Comparison of ENCODE assay signal across 21 cellular contexts in genomic region chr10:71204746-71205145, GRCh38. TPM values are rescaled to one million over a fixed set of nuclear protein-coding genes. Genes with fewer than 3 reads are reported as not detected.
"Had no signal": no experiment of that assay in that cellular context is flagged by ENCODE, and none has a peak within 500 bp of the region (broad histone marks: within the 10 kb centered on the region; RNA-seq: fewer than 3 reads in every experiment).

No MANE protein-coding gene starts in this region.

- H3K4me3 ChIP-seq: gastrocnemius medialis, hepatocyte, lung, prostate gland, right atrium auricular region, sigmoid colon, stomach, thyroid gland, vagina had no signal

- H3K27me3 ChIP-seq: gastrocnemius medialis, right atrium auricular region, thyroid gland, vagina had no signal

- H3K4me1 ChIP-seq: prostate gland, thyroid gland had no signal

- DNase-seq: cortex of kidney; effector memory CD8-positive, alpha-beta T cell; foreskin fibroblast; gastrocnemius medialis; kidney; midbrain; naive thymus-derived CD4-positive, alpha-beta T cell; nephron progenitor cell; nucleus accumbens; sigmoid colon; stimulated activated CD4-positive, alpha-beta T cell treated with anti-CD3 and anti-CD28 coated beads, Interleukin-2, amount 100 ng/mL, for 24 hours; stimulated activated CD4-positive, alpha-beta T cell treated with anti-CD3 and anti-CD28 coated beads, Interleukin-4, amount 100 ng/mL, for 24 hours; stimulated activated naive CD4-positive, alpha-beta T cell treated with Interleukin-2 at 50 U/mL for 16 hours; stomach; thyroid gland; trophoblast cell had no signal

- H3K4me2 ChIP-seq: hepatocyte had no signal

- H3K9me3 ChIP-seq: gastrocnemius medialis, prostate gland, right atrium auricular region, sigmoid colon, stomach, thyroid gland, vagina had no signal

- H3K27ac ChIP-seq: gastrocnemius medialis, hepatocyte, prostate gland, right atrium auricular region, sigmoid colon, stomach, thyroid gland, vagina had no signal

- H3K36me3 ChIP-seq: gastrocnemius medialis, prostate gland, right atrium auricular region, sigmoid colon, stomach, thyroid gland, vagina had no signal

- H3K79me2 ChIP-seq: hepatocyte had no signal

- H2AFZ ChIP-seq: hepatocyte had no signal

RNA-seq across cellular contexts. Expression of gene UNC5B, which starts 7.6 kb away (rescaled TPM):
- polyA plus RNA-seq: naive thymus-derived CD4-positive, alpha-beta T cell had no signal
